Comparison of ENCODE assay signal across 1 cellular context in the genomic region with DNA sequence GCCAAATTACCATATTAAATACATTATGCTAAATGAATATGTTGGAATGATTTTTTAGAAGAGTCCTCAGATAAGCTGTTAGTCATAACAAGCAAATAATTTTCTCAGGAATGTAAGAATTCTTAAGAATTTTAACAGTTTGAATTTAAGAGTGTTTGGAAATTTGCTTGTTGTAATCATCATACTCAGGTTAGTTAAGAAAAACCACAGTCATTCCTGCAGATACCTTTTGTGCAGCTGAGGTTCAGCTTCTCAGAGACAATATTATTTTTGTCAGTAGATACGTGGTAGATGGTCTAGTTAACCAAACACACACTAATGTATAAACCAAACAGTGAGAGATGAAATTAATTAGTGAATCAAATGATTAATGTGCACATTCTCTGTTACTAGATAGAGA.
TF ChIP-seq lines count a peak whose summit lies in the region.

No MANE protein-coding gene starts in this region.

TF ChIP-seq in HepG2, 621 proteins besides CTCF, POLR2A, EP300 and RAD21:
- TF ChIP-seq CC2D1A (CRISPR knock-in tag; IDR thresholded peaks at IDR 0.05) = no peak
- no peak for TF ChIP-seq SAFB2 (CRISPR knock-in tag; IDR thresholded peaks at IDR 0.05; ENCODE audit: borderline replicate concordance, low read depth)
- no peak for TF ChIP-seq NFKB2 (CRISPR knock-in tag; IDR thresholded peaks at IDR 0.05; ENCODE audit: borderline replicate concordance)
- TF ChIP-seq ZNF550 (CRISPR knock-in tag; IDR thresholded peaks at IDR 0.05; ENCODE audit: borderline replicate concordance) = no peak
- TF ChIP-seq FOXO1 (CRISPR knock-in tag; IDR thresholded peaks at IDR 0.05) = no peak
- no peak for TF ChIP-seq ZNF605 (CRISPR knock-in tag; IDR thresholded peaks at IDR 0.05)
